12 cellular contexts compared by ENCODE assay signal in genomic region chr11:417652-418342, GRCh38. TPM values are rescaled to one million over a fixed set of nuclear protein-coding genes. Genes with fewer than 3 reads are reported as not detected.
DNase-seq lines count a peak whose midpoint lies in the region; ATAC-seq and TF ChIP-seq lines count a peak whose summit lies in the region.
"Had no signal": no experiment of that assay in that cellular context is flagged by ENCODE, and none has a peak within 500 bp of the region (broad histone marks: within the 10 kb centered on the region; RNA-seq: fewer than 3 reads in every experiment).

No MANE protein-coding gene starts in this region.

- H3K9me3 ChIP-seq in iPS-15b (ENCODE audit: control insufficient read depth, insufficient read depth, low read length): no peaks in the 10 kb centered on the region
- no peaks in the 10 kb centered on the region for H3K9me3 ChIP-seq in spleen
- no peaks in the 10 kb centered on the region for H3K9me3 ChIP-seq in MM.1S (replicated peaks; ENCODE audit: insufficient read depth, low read length)
- H3K9me3 ChIP-seq: gastroesophageal sphincter had no signal

- H3K36me3 ChIP-seq in iPS-15b (ENCODE audit: control insufficient read depth, insufficient read depth, low read length) (peaks cover 3% of the 10 kb centered on the region), spleen (no peaks in the 10 kb centered on the region), MM.1S (replicated peaks; ENCODE audit: insufficient read depth, low read length) (no peaks in the 10 kb centered on the region)
- H3K36me3 ChIP-seq: gastroesophageal sphincter had no signal

- no peaks in the 10 kb centered on the region for H3K9me2 ChIP-seq in MM.1S (replicated peaks; ENCODE audit: insufficient read depth, low read length)

- H3K27ac Mint-ChIP-seq in HFFc6: no peak overlapping the region
- H3K27ac Mint-ChIP-seq in activated T-helper 1 cell treated with anti-CD3 and anti-CD28 coated beads, Interleukin-12 subunit alpha, Interleukin-12 subunit beta, Interleukin-2, Interleukin-4 antibody, amounts not matched to agents 30 ng/mL and 10 ng/mL and 1 ng/mL, durations not matched to agents 14 hours and 24 hours and 36 hours: no peak overlapping the region

- intact Hi-C loops in activated T-helper 1 cell treated with anti-CD3 and anti-CD28 coated beads, Interleukin-12 subunit alpha, Interleukin-12 subunit beta, Interleukin-2, Interleukin-4 antibody, amounts not matched to agents 30 ng/mL and 10 ng/mL and 1 ng/mL, durations not matched to agents 14 hours and 24 hours and 36 hours (cut with micrococcal nuclease): loop anchor here (2.0 to 5.0 kb wide), 2 partner anchors 105 to 181 kb away; partner anchors contain the start of genes IFITM1, PSMD13 and SIRT3
- intact Hi-C loops in spleen (cut with DNase I; ENCODE audit: low total_unique reads): no loop called here

- no peaks in the 10 kb centered on the region for H3K36me3 Mint-ChIP-seq in HFFc6 (ENCODE audit: low read depth)
- H3K36me3 Mint-ChIP-seq in activated T-helper 1 cell treated with anti-CD3 and anti-CD28 coated beads, Interleukin-12 subunit alpha, Interleukin-12 subunit beta, Interleukin-2, Interleukin-4 antibody, amounts not matched to agents 30 ng/mL and 10 ng/mL and 1 ng/mL, durations not matched to agents 14 hours and 24 hours and 36 hours (ENCODE audit: low read depth): peaks cover 8% of the 10 kb centered on the region

- no peak overlapping the region for H3K4me2 ChIP-seq in MM.1S (ENCODE audit: low read depth, low read length)

- H3K4me3 Mint-ChIP-seq in HFFc6: 0 out of 2 replicates have a peak overlapping the region, but pooled peaks have one; percentile 34
- H3K4me3 Mint-ChIP-seq in activated T-helper 1 cell treated with anti-CD3 and anti-CD28 coated beads, Interleukin-12 subunit alpha, Interleukin-12 subunit beta, Interleukin-2, Interleukin-4 antibody, amounts not matched to agents 30 ng/mL and 10 ng/mL and 1 ng/mL, durations not matched to agents 14 hours and 24 hours and 36 hours: peak overlapping the region; percentile 76

- H3K4me1 Mint-ChIP-seq in HFFc6 (ENCODE audit: low read depth): peaks cover 12% of the 10 kb centered on the region
- H3K4me1 Mint-ChIP-seq in activated T-helper 1 cell treated with anti-CD3 and anti-CD28 coated beads, Interleukin-12 subunit alpha, Interleukin-12 subunit beta, Interleukin-2, Interleukin-4 antibody, amounts not matched to agents 30 ng/mL and 10 ng/mL and 1 ng/mL, durations not matched to agents 14 hours and 24 hours and 36 hours (ENCODE audit: low read depth): peaks cover 30% of the 10 kb centered on the region

- DNase-seq in HFFc6 (no peak), spleen (peak; percentile 77), MM.1S (no peak), cerebellar nuclear complex (lab: John Stamatoyannopoulos, UW) (no peak), DMS79 treated with DMSO at 0.1 percent for 48 hours (lab: John Stamatoyannopoulos, UW) (no peak)
- DNase-seq in activated T-helper 1 cell treated with anti-CD3 and anti-CD28 coated beads, Interleukin-12 subunit alpha, Interleukin-12 subunit beta, Interleukin-2, Interleukin-4 antibody, amounts not matched to agents 30 ng/mL and 10 ng/mL and 1 ng/mL, durations not matched to agents 14 hours and 24 hours and 36 hours (ENCODE audit: low spot score): no peak
- DNase-seq: NCI-H2171, nucleus accumbens had no signal

- 74 to 83% (median 76%) methylated on average over 16 to 19 of the region's 19 CpGs for WGBS in spleen, 5 donors

- H3K27me3 ChIP-seq in iPS-15b (ENCODE audit: control insufficient read depth, insufficient read depth, low read length): no peaks in the 10 kb centered on the region
- peaks cover 0 to 10% (median 0%) of the 10 kb centered on the region in 7 donors for H3K27me3 ChIP-seq in spleen (replicated peaks in 1 of 7)
- peaks cover 73% of the 10 kb centered on the region for H3K27me3 ChIP-seq in MM.1S (replicated peaks; ENCODE audit: insufficient read depth, low read length)

- no peaks in the 10 kb centered on the region for H3K79me2 ChIP-seq in MM.1S (ENCODE audit: low read length)

- TF ChIP-seq CTCF in HFFc6 (IDR thresholded peaks at IDR 0.05): no peak
- no peak for TF ChIP-seq CTCF in spleen (IDR thresholded peaks at IDR 0.05 in 8 of 11, conservative IDR thresholded peaks at IDR 0.05 in 3 of 11)
- TF ChIP-seq CTCF in MM.1S (IDR thresholded peaks at IDR 0.05; ENCODE audit: low read length): no peak

- H3K27me3 Mint-ChIP-seq in HFFc6 (ENCODE audit: insufficient read depth): peaks cover 4% of the 10 kb centered on the region
- no peaks in the 10 kb centered on the region for H3K27me3 Mint-ChIP-seq in activated T-helper 1 cell treated with anti-CD3 and anti-CD28 coated beads, Interleukin-12 subunit alpha, Interleukin-12 subunit beta, Interleukin-2, Interleukin-4 antibody, amounts not matched to agents 30 ng/mL and 10 ng/mL and 1 ng/mL, durations not matched to agents 14 hours and 24 hours and 36 hours (ENCODE audit: insufficient read depth)

- no peak overlapping the region for H2AFZ ChIP-seq in MM.1S (ENCODE audit: low read length)

- no peaks in the 10 kb centered on the region for H3F3A ChIP-seq in MM.1S (ENCODE audit: insufficient read depth, low read length)

- peak overlapping the region; percentile 60 for H3K4me3 ChIP-seq in iPS-15b (ENCODE audit: low read depth, low read length)
- H3K4me3 ChIP-seq in spleen: peak overlapping the region in 7 of 8 donors; percentile 61 to 87 (median 66)
- no peak overlapping the region for H3K4me3 ChIP-seq in MM.1S (ENCODE audit: low read length)

- H4K20me1 ChIP-seq in MM.1S (ENCODE audit: insufficient read depth, low read length): no peaks in the 10 kb centered on the region

- no peaks in the 10 kb centered on the region for H3K4me1 ChIP-seq in iPS-15b (ENCODE audit: control insufficient read depth, insufficient read depth, low read length)
- peaks cover 10 to 54% (median 46%) of the 10 kb centered on the region in 6 donors for H3K4me1 ChIP-seq in spleen
- H3K4me1 ChIP-seq in MM.1S (ENCODE audit: low read length): no peaks in the 10 kb centered on the region

- no peaks in the 10 kb centered on the region for H3K9me3 Mint-ChIP-seq in HFFc6
- no peaks in the 10 kb centered on the region for H3K9me3 Mint-ChIP-seq in activated T-helper 1 cell treated with anti-CD3 and anti-CD28 coated beads, Interleukin-12 subunit alpha, Interleukin-12 subunit beta, Interleukin-2, Interleukin-4 antibody, amounts not matched to agents 30 ng/mL and 10 ng/mL and 1 ng/mL, durations not matched to agents 14 hours and 24 hours and 36 hours

- ATAC-seq in HG03342 (IDR thresholded peaks at IDR 0.05; ENCODE audit: unreplicated experiment): no peak

- H3K27ac ChIP-seq in spleen (peak overlapping the region in 5 of 8 donors; percentile 86 to 93 (median 90)), MM.1S (ENCODE audit: low read length) (no peak overlapping the region)
- H3K27ac ChIP-seq: GM23248 had no signal

- no peak for TF ChIP-seq POLR2A in spleen (IDR thresholded peaks at IDR 0.05)

- H3K9ac ChIP-seq in iPS-15b (ENCODE audit: low read depth, low read length) (no peak overlapping the region), MM.1S (ENCODE audit: low read length) (no peak overlapping the region)

RNA-seq across cellular contexts. Expression of gene SIGIRR, which starts 3.0 kb away (rescaled TPM):
- 10 to 100 TPM; 15.9 to 21.6 (median 18.7) TPM for total RNA-seq in HFFc6 (2021; fragmentation: NEBNext Ultra II Directional; extraction: Animal tissue kit (Norgen Biotek cat#: 25700))
- 38.3 and 43.9 TPM in 2 replicates for total RNA-seq in activated T-helper 1 cell treated with anti-CD3 and anti-CD28 coated beads, Interleukin-12 subunit alpha, Interleukin-12 subunit beta, Interleukin-2, Interleukin-4 antibody, amounts not matched to agents 30 ng/mL and 10 ng/mL and 1 ng/mL, durations not matched to agents 14 hours and 24 hours and 36 hours
- total RNA-seq in spleen: 100 to 1,000 TPM in 2 of 7 donors, 10 to 100 TPM in 5; 67.9 to 118 (median 90.9) TPM
- polyA plus RNA-seq in spleen: 100 to 1,000 TPM in 2 of 3 donors, 10 to 100 TPM in 1; 95.9 to 194 (median 161) TPM

RNA-seq across cellular contexts. Expression of gene PKP3, which starts 23.8 kb away (rescaled TPM):
- total RNA-seq in HFFc6 (2021; fragmentation: NEBNext Ultra II Directional; extraction: Animal tissue kit (Norgen Biotek cat#: 25700)): 1 to 10 TPM; 2.5 to 3.3 (median 2.9) TPM
- total RNA-seq in activated T-helper 1 cell treated with anti-CD3 and anti-CD28 coated beads, Interleukin-12 subunit alpha, Interleukin-12 subunit beta, Interleukin-2, Interleukin-4 antibody, amounts not matched to agents 30 ng/mL and 10 ng/mL and 1 ng/mL, durations not matched to agents 14 hours and 24 hours and 36 hours: not detected in 2 replicates
- 1 to 10 TPM in 1 of 7 donors, under 1 TPM in 2, not detected in 4; 0.40 to 2.8 (median 0.59) TPM for total RNA-seq in spleen
- under 1 TPM; 0.09 to 0.48 (median 0.21) TPM for polyA plus RNA-seq in spleen

RNA-seq across cellular contexts. Expression of gene ANO9, which starts 24.0 kb away (rescaled TPM):
- total RNA-seq in HFFc6 (2021; fragmentation: NEBNext Ultra II Directional; extraction: Animal tissue kit (Norgen Biotek cat#: 25700)): not detected
- total RNA-seq in activated T-helper 1 cell treated with anti-CD3 and anti-CD28 coated beads, Interleukin-12 subunit alpha, Interleukin-12 subunit beta, Interleukin-2, Interleukin-4 antibody, amounts not matched to agents 30 ng/mL and 10 ng/mL and 1 ng/mL, durations not matched to agents 14 hours and 24 hours and 36 hours: 33.1 and 33.8 TPM in 2 replicates
- total RNA-seq in spleen: 10 to 100 TPM; 10.2 to 34.5 (median 25.9) TPM
- 10 to 100 TPM; 32.7 to 53.8 (median 50.3) TPM for polyA plus RNA-seq in spleen
- total RNA-seq: GM23248 had no signal
- polyA plus RNA-seq: GM23248 had no signal

RNA-seq across cellular contexts. Expression of gene PTDSS2, which starts 32.3 kb away (rescaled TPM):
- 10 to 100 TPM; 23.3 to 34.5 (median 27.2) TPM for total RNA-seq in HFFc6 (2021; fragmentation: NEBNext Ultra II Directional; extraction: Animal tissue kit (Norgen Biotek cat#: 25700))
- total RNA-seq in activated T-helper 1 cell treated with anti-CD3 and anti-CD28 coated beads, Interleukin-12 subunit alpha, Interleukin-12 subunit beta, Interleukin-2, Interleukin-4 antibody, amounts not matched to agents 30 ng/mL and 10 ng/mL and 1 ng/mL, durations not matched to agents 14 hours and 24 hours and 36 hours: 31.0 and 33.9 TPM in 2 replicates
- 10 to 100 TPM; 24.6 to 40.7 (median 29.4) TPM for total RNA-seq in spleen
- 10 to 100 TPM; 11.0 to 26.6 (median 14.9) TPM for polyA plus RNA-seq in spleen

RNA-seq across cellular contexts. Expression of gene B4GALNT4, which starts 48.5 kb away (rescaled TPM):
- total RNA-seq in HFFc6 (2021; fragmentation: NEBNext Ultra II Directional; extraction: Animal tissue kit (Norgen Biotek cat#: 25700)): 10 to 100 TPM in 1 of 6 experiments, 1 to 10 TPM in 5; 6.4 to 12.1 (median 8.4) TPM
- total RNA-seq in activated T-helper 1 cell treated with anti-CD3 and anti-CD28 coated beads, Interleukin-12 subunit alpha, Interleukin-12 subunit beta, Interleukin-2, Interleukin-4 antibody, amounts not matched to agents 30 ng/mL and 10 ng/mL and 1 ng/mL, durations not matched to agents 14 hours and 24 hours and 36 hours: 3.8 and 5.1 TPM in 2 replicates
- 1 to 10 TPM in 1 of 7 donors, under 1 TPM in 4, not detected in 2; 0.17 to 1.1 (median 0.67) TPM for total RNA-seq in spleen
- polyA plus RNA-seq in spleen: 1 to 10 TPM; 1.6 to 5.2 (median 3.5) TPM

Comparison
In these comparisons a context has a peak if more than half of its experiments do, and no peak if none do; other contexts are left out.
1. RNA of gene ANO9, which starts 24.0 kb away (total RNA-seq): 33.1 to 33.8 TPM in activated T-helper 1 cell treated with anti-CD3 and anti-CD28 coated beads, Interleukin-12 subunit alpha, Interleukin-12 subunit beta, Interleukin-2, Interleukin-4 antibody, amounts not matched to agents 30 ng/mL and 10 ng/mL and 1 ng/mL, durations not matched to agents 14 hours and 24 hours and 36 hours and 10.2 to 34.5 TPM in spleen; not detected in HFFc6; every median in the first group is over 10 times any median in the second.